10 cellular contexts compared by ENCODE assay signal in the genomic region with DNA sequence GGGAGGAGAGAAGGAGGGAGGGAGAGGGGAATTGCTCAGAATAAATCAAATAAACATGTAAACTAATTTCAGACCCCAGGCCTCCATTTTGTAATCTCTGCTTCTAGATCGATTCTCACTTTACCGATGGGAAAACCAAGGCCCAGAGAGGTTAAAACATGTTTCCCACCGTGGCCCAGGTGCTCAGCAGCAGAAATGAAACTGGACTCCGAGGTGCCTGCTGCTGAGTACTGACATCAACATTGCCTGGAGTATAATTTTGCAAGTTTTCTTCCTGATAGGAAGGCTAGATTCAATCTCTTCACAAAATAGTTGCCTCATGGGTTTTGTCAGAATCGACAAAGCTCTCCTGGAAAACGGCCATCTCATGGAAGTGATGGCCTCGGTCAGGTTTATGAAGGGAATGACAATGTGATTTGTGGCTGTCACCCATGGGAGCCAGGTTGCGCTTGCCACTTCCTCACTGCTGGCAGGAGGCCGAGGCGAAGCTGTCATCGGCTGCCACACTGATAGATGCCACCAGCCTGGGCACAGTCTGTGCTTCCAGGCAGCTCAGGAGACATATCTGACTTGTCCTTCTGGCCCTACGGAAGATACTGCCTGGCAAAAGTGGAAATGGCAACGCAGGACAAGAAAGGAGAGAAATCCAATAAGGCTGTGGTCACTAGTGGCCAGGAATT.
A peak's percentile ranks its signal among the peaks of the same experiment; 100 is the strongest.
DNase-seq lines count a peak whose midpoint lies in the region; ATAC-seq and TF ChIP-seq lines count a peak whose summit lies in the region.
"Had no signal": no experiment of that assay in that cellular context is flagged by ENCODE, and none has a peak within 500 bp of the region (broad histone marks: within the 10 kb centered on the region; RNA-seq: fewer than 3 reads in every experiment).

No MANE protein-coding gene starts in this region.

- no peak overlapping the region for H3K4me3 ChIP-seq in CD8-positive, alpha-beta T cell (ENCODE audit: low read depth, low read length)

- peaks cover 17 to 29% of the 10 kb centered on the region in 2 donors for H3K4me1 Mint-ChIP-seq in immature natural killer cell
- peaks cover 1% of the 10 kb centered on the region for H3K4me1 Mint-ChIP-seq in CD8-positive, alpha-beta T cell (ENCODE audit: low read depth)
- no peaks in the 10 kb centered on the region for H3K4me1 Mint-ChIP-seq in activated CD4-positive, alpha-beta T cell treated with anti-CD3 and anti-CD28 coated beads, Interleukin-2, amount 10 ng/mL, durations not matched to agents 7 days and 5 days

- CTCF ChIA-PET in CD8-positive, alpha-beta T cell (lab: Charles Lee), result no interaction called here
- CTCF ChIA-PET in activated CD4-positive, alpha-beta T cell treated with anti-CD3 and anti-CD28 coated beads, Interleukin-2, amount 10 ng/mL, durations not matched to agents 7 days and 5 days (lab: Charles Lee), result interaction anchor here (1.0 kb wide), 1 partner anchor 24 kb away, joined by 3 read pairs; no protein-coding TSS in a partner anchor

- H3K27me3 ChIP-seq in CD8-positive, alpha-beta T cell (ENCODE audit: insufficient read depth, low read length), result no peaks in the 10 kb centered on the region

- intact Hi-C loops in CD8-positive, alpha-beta T cell (cut with DNase I, micrococcal nuclease), result no loop called here

- no peak overlapping the region for H3K27ac ChIP-seq in CD8-positive, alpha-beta T cell (ENCODE audit: low read depth, low read length)

- no peak for TF ChIP-seq CTCF in CD8-positive, alpha-beta T cell (IDR thresholded peaks at IDR 0.05)

- H3K9me3 Mint-ChIP-seq in immature natural killer cell, result peaks cover 0 to 5% (median 0%) of the 10 kb centered on the region in 6 donors
- H3K9me3 Mint-ChIP-seq in CD8-positive, alpha-beta T cell, result no peaks in the 10 kb centered on the region
- peaks cover 12% of the 10 kb centered on the region for H3K9me3 Mint-ChIP-seq in activated CD4-positive, alpha-beta T cell treated with anti-CD3 and anti-CD28 coated beads, Interleukin-2, amount 10 ng/mL, durations not matched to agents 7 days and 5 days

- DNase-seq in immature natural killer cell (peak; percentile 6 to 11 (median 9)), kidney tubule cell (ENCODE audit: low spot score) (no peak), EL (no peak)
- no peak for DNase-seq in CD8-positive, alpha-beta T cell
- no peak for DNase-seq in activated CD4-positive, alpha-beta T cell treated with anti-CD3 and anti-CD28 coated beads, Interleukin-2, amount 10 ng/mL, durations not matched to agents 7 days and 5 days
- DNase-seq: DMS79 treated with DMSO at 0.1 percent for 48 hours, NCI-H524 treated with DMSO at 0.1 percent for 48 hours had no signal

- POLR2A ChIA-PET in CD8-positive, alpha-beta T cell (lab: Charles Lee), result no interaction called here
- POLR2A ChIA-PET in activated CD4-positive, alpha-beta T cell treated with anti-CD3 and anti-CD28 coated beads, Interleukin-2, amount 10 ng/mL, durations not matched to agents 7 days and 5 days (lab: Charles Lee), result no interaction called here

- peak; percentile 32 for ATAC-seq in GM18520 (IDR thresholded peaks at IDR 0.05; ENCODE audit: unreplicated experiment)
- peak; percentile 56 for ATAC-seq in GM21737 (IDR thresholded peaks at IDR 0.05; ENCODE audit: unreplicated experiment)
- peak; percentile 74 for ATAC-seq in HG03432 (IDR thresholded peaks at IDR 0.05; ENCODE audit: unreplicated experiment)
- no peak for ATAC-seq in CD8-positive, alpha-beta T cell

- H3K4me3 Mint-ChIP-seq in immature natural killer cell, result peak overlapping the region; percentile 39 to 81 (median 49)
- no peak overlapping the region for H3K4me3 Mint-ChIP-seq in CD8-positive, alpha-beta T cell
- no peak overlapping the region for H3K4me3 Mint-ChIP-seq in activated CD4-positive, alpha-beta T cell treated with anti-CD3 and anti-CD28 coated beads, Interleukin-2, amount 10 ng/mL, durations not matched to agents 7 days and 5 days

- no peaks in the 10 kb centered on the region for H3K9me3 ChIP-seq in CD8-positive, alpha-beta T cell (ENCODE audit: low read length)

- H3K27me3 Mint-ChIP-seq in immature natural killer cell (ENCODE audit: low read depth in 3 of 3), result peaks cover 0 to 4% (median 3%) of the 10 kb centered on the region in 3 donors
- no peaks in the 10 kb centered on the region for H3K27me3 Mint-ChIP-seq in CD8-positive, alpha-beta T cell (ENCODE audit: low read depth)
- no peaks in the 10 kb centered on the region for H3K27me3 Mint-ChIP-seq in activated CD4-positive, alpha-beta T cell treated with anti-CD3 and anti-CD28 coated beads, Interleukin-2, amount 10 ng/mL, durations not matched to agents 7 days and 5 days

- H3K27ac Mint-ChIP-seq in immature natural killer cell, result peak overlapping the region in 5 of 6 donors; percentile 17 to 85 (median 72)
- no peak overlapping the region for H3K27ac Mint-ChIP-seq in CD8-positive, alpha-beta T cell
- no peak overlapping the region for H3K27ac Mint-ChIP-seq in activated CD4-positive, alpha-beta T cell treated with anti-CD3 and anti-CD28 coated beads, Interleukin-2, amount 10 ng/mL, durations not matched to agents 7 days and 5 days

- peaks cover 0 to 4% (median 2%) of the 10 kb centered on the region in 3 donors for H3K36me3 Mint-ChIP-seq in immature natural killer cell
- H3K36me3 Mint-ChIP-seq in CD8-positive, alpha-beta T cell, result no peaks in the 10 kb centered on the region
- no peaks in the 10 kb centered on the region for H3K36me3 Mint-ChIP-seq in activated CD4-positive, alpha-beta T cell treated with anti-CD3 and anti-CD28 coated beads, Interleukin-2, amount 10 ng/mL, durations not matched to agents 7 days and 5 days (ENCODE audit: low read depth)

- H3K4me1 ChIP-seq in CD8-positive, alpha-beta T cell (ENCODE audit: insufficient read depth, low read length), result no peaks in the 10 kb centered on the region

- no peaks in the 10 kb centered on the region for H3K36me3 ChIP-seq in CD8-positive, alpha-beta T cell (ENCODE audit: insufficient read depth, low read length)

Comparison
In these comparisons a context has a peak if more than half of its experiments do, and no peak if none do; other contexts are left out.
1. DNase-seq: peak in immature natural killer cell (3 of 3); none in CD8-positive, alpha-beta T cell (0 of 7), kidney tubule cell (single experiment), EL (single experiment) and activated CD4-positive, alpha-beta T cell treated with anti-CD3 and anti-CD28 coated beads, Interleukin-2, amount 10 ng/mL, durations not matched to agents 7 days and 5 days (single experiment).
2. H3K27ac Mint-ChIP-seq: peak in immature natural killer cell (5 of 6); none in CD8-positive, alpha-beta T cell (single experiment) and activated CD4-positive, alpha-beta T cell treated with anti-CD3 and anti-CD28 coated beads, Interleukin-2, amount 10 ng/mL, durations not matched to agents 7 days and 5 days (single experiment).
3. H3K4me3 Mint-ChIP-seq: peak in immature natural killer cell (5 of 5); none in CD8-positive, alpha-beta T cell (single experiment) and activated CD4-positive, alpha-beta T cell treated with anti-CD3 and anti-CD28 coated beads, Interleukin-2, amount 10 ng/mL, durations not matched to agents 7 days and 5 days (single experiment).